ENCODE assay signal across 9 cellular contexts in the genomic region with DNA sequence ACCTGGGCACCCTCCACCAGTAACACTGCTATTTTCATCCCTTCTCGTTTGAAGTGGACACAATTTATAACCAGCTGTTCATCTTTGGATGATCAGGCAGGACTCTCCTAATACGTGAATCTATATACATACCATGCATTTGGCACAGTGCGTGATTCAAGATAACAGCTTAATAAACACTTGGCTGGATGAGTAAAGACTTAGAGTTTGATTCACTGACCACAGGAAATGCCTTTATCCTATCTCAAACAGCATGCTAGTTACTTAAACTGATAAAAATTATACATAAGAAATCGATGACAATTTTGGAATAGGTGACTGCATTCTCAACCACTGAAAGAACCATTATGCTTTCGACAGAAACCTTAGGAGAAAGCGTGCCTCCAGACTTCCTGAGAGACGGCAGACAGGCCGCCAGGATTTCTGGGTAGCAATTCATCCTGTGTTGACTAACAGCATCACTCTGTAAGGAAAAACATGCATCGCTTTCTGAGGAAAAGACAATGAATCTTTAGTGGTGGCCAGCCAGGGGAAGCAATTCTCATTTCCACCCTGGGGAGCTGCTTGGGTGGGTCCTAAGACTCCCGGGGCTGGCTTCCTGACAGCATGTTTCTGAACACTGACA. TPM values are rescaled to one million over a fixed set of nuclear protein-coding genes. Genes with fewer than 3 reads are reported as not detected.
DNase-seq lines count a peak whose midpoint lies in the region.
"Had no signal": no experiment of that assay in that cellular context is flagged by ENCODE, and none has a peak within 500 bp of the region (broad histone marks: within the 10 kb centered on the region; RNA-seq: fewer than 3 reads in every experiment).

No MANE protein-coding gene starts in this region.

- H3K9me3 ChIP-seq in BLaER1 = no peaks in the 10 kb centered on the region

- H3K27ac ChIP-seq in BLaER1 = peak overlapping the region; percentile 30; the same call in 1 of the 2 replicates

- peak; percentile 95 for DNase-seq in HS-5 (ENCODE audit: low read depth)
- peak; percentile 37 for DNase-seq in amniotic stem cell (lab: John Stamatoyannopoulos, UW)
- DNase-seq in medulla oblongata (ENCODE audit: extremely low spot score) = peak; percentile 12
- no peak for DNase-seq in G401 (ENCODE audit: low spot score)
- DNase-seq in activated CD4-positive, alpha-beta T cell treated with anti-CD3 and anti-CD28 coated beads, Interleukin-2, amount 50 U/mL, for 1 hour = no peak
- no peak for DNase-seq in DMS53 (lab: John Stamatoyannopoulos, UW)
- DNase-seq in NCI-H1930 (lab: John Stamatoyannopoulos, UW) = no peak
- DNase-seq: NCI-H2081 had no signal

- H3K36me3 ChIP-seq in BLaER1 = no peaks in the 10 kb centered on the region

- H3K4me1 ChIP-seq in BLaER1 = peaks cover 80% of the 10 kb centered on the region

- H3K9ac ChIP-seq in BLaER1 = 0 out of 2 replicates have a peak overlapping the region, but pooled peaks have one; percentile 31

- in situ Hi-C loops in G401 (cut with HindIII; ENCODE audit: low sequenced_read_pairs) = no loop called here

- no peaks in the 10 kb centered on the region for H4K20me1 ChIP-seq in BLaER1

- no peaks in the 10 kb centered on the region for H3K27me3 ChIP-seq in BLaER1

- H3K4me3 ChIP-seq in BLaER1 = no peak overlapping the region

- H3K4me2 ChIP-seq in BLaER1 = peak overlapping the region; percentile 75

RNA-seq across cellular contexts. Expression of a gene that starts 9.7 kb away (rescaled TPM):
- 39.4 and 85.0 TPM in 2 replicates for total RNA-seq in G401 (2014; rRNA removed; shearing (Covaris generic))

RNA-seq across cellular contexts. Expression of a gene that starts 11.3 kb away (rescaled TPM):
- total RNA-seq in G401 (2014; rRNA removed; shearing (Covaris generic)) = 94.3 and 107 TPM in 2 replicates

Comparison
In these comparisons a context has a peak if more than half of its experiments do, and no peak if none do; other contexts are left out.
1. DNase-seq: peak in HS-5 (single experiment), amniotic stem cell (single experiment) and medulla oblongata (single experiment); none in G401 (single experiment), activated CD4-positive, alpha-beta T cell treated with anti-CD3 and anti-CD28 coated beads, Interleukin-2, amount 50 U/mL, for 1 hour (single experiment), DMS53 (single experiment) and NCI-H1930 (0 of 2).